32 cellular contexts compared by ENCODE assay signal in the genomic region with DNA sequence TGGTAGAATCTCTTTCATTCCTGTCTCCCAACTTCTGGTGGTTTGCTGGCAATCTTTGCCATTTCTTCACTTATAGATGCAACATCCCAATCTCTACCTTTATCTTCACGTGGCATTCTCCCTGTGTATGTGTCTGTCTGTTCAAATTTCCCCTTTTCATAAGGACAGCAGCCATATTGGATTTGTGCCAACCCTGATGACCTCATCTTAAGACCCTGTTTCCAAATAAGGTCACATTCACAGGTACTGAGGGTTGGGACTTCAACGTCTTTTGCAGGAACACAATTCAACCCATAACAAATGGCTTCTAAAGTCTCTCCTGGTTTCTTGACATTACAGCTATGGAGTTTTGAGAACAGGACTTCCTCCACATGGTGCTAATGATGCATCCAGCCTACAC.
"Had no signal": no experiment of that assay in that cellular context is flagged by ENCODE, and none has a peak within 500 bp of the region (broad histone marks: within the 10 kb centered on the region; RNA-seq: fewer than 3 reads in every experiment).

No MANE protein-coding gene starts in this region.

- H3K4me1 ChIP-seq: parathyroid adenoma, psoas muscle, suprapubic skin, testis, tibial artery, transverse colon, upper lobe of right lung, uterus had no signal

- H2AFZ ChIP-seq: parathyroid adenoma had no signal

- H3K27me3 Mint-ChIP-seq: stimulated activated naive CD8-positive, alpha-beta T cell treated with anti-CD3 and anti-CD28 coated beads, Interleukin-15, amount 100 ng/mL, for 72 hours had no signal

- H3K36me3 Mint-ChIP-seq: naive thymus-derived CD8-positive, alpha-beta T cell; natural killer cell treated with Interleukin-12 subunit alpha and Interleukin-12 subunit beta and Interleukin-15 and Interleukin-18, amount 100 ng/mL, for 72 hours; stimulated activated memory B cell treated with anti-CD40 and anti-IgM and Interleukin-4, amounts not matched to agents 10 μg/mL and 1 μg/mL and 100 μg/mL, for 72 hours; type B pancreatic cell had no signal

- H3K27me3 ChIP-seq: ovary, testis, uterus had no signal

- H3K4me1 Mint-ChIP-seq: neural crest cell; stimulated activated memory B cell treated with anti-CD40 and anti-IgM and Interleukin-4, amounts not matched to agents 10 μg/mL and 1 μg/mL and 100 μg/mL, for 72 hours had no signal

- H3K79me2 ChIP-seq: parathyroid adenoma had no signal

- H3K4me2 ChIP-seq: smooth muscle cell had no signal

- H3K27ac Mint-ChIP-seq: natural killer cell treated with Interleukin-12 subunit alpha and Interleukin-12 subunit beta and Interleukin-15 and Interleukin-18, amount 100 ng/mL, for 72 hours; nephron progenitor cell; progenitor cell of endocrine pancreas; stimulated activated memory B cell treated with anti-CD40 and anti-IgM and Interleukin-4, amounts not matched to agents 10 μg/mL and 1 μg/mL and 100 μg/mL, for 72 hours; stimulated activated naive CD8-positive, alpha-beta T cell treated with anti-CD3 and anti-CD28 coated beads, Interleukin-15, amount 100 ng/mL, for 72 hours; type B pancreatic cell had no signal

- H3K36me3 ChIP-seq: neutrophil, ovary, spleen, suprapubic skin, tibial artery, transverse colon, upper lobe of right lung, uterus had no signal

- H3K27ac ChIP-seq: neutrophil, ovary, parathyroid adenoma, psoas muscle, skin epidermis, spleen, suprapubic skin, testis, tibial artery, transverse colon, upper lobe of right lung, uterus had no signal

- DNase-seq: naive thymus-derived CD8-positive, alpha-beta T cell; nephron progenitor cell; occipital lobe; ovary; posterior cingulate gyrus; psoas muscle; right cardiac atrium; spleen; stimulated activated CD4-positive, alpha-beta T cell treated with anti-CD3 and anti-CD28 coated beads, Interleukin-12 subunit alpha, Interleukin-12 subunit beta, amount 100 ng/mL, for 4 hours; stimulated activated CD4-positive, alpha-beta T cell treated with anti-CD3 and anti-CD28 coated beads, Interleukin-1b, Interleukin-23, amount 100 ng/mL, for 48 hours; stimulated activated CD4-positive, alpha-beta T cell treated with anti-CD3 and anti-CD28 coated beads, Interleukin-4, amount 100 ng/mL, for 1 hour; stimulated activated CD4-positive, alpha-beta T cell treated with anti-CD3 and anti-CD28 coated beads, Interleukin-4, amount 100 ng/mL, for 4 hours; stimulated activated CD8-positive, alpha-beta memory T cell treated with anti-CD3 and anti-CD28 coated beads, Interleukin-4, amount 100 ng/mL, for 48 hours; stimulated activated naive CD4-positive, alpha-beta T cell; stimulated activated naive CD8-positive, alpha-beta T cell treated with anti-CD3 and anti-CD28 coated beads, Interleukin-15, amount 100 ng/mL, for 72 hours; stimulated activated naive CD8-positive, alpha-beta T cell treated with anti-CD3 and anti-CD28 coated beads, Interleukin-15, Interleukin-2, amounts not matched to agents 100 U/mL and 50 U/mL, for 24 hours; testis; tibial artery; transverse colon; upper lobe of right lung; uterus had no signal

- H3K4me3 ChIP-seq: ovary, psoas muscle, skin epidermis, smooth muscle cell, spleen, suprapubic skin, testis, tibial artery, transverse colon, upper lobe of right lung, uterus had no signal

- ATAC-seq: naive thymus-derived CD8-positive, alpha-beta T cell; natural killer cell treated with Interleukin-12 subunit alpha and Interleukin-12 subunit beta and Interleukin-15 and Interleukin-18, amount 100 ng/mL, for 72 hours; psoas muscle; right cardiac atrium; sciatic nerve; stimulated activated memory B cell treated with anti-CD40 and anti-IgM and Interleukin-4, amounts not matched to agents 10 μg/mL and 1 μg/mL and 100 μg/mL, for 72 hours; stimulated activated naive CD8-positive, alpha-beta T cell treated with anti-CD3 and anti-CD28 coated beads, Interleukin-15, amount 100 ng/mL, for 72 hours; stimulated activated naive CD8-positive, alpha-beta T cell treated with anti-CD3 and anti-CD28 coated beads, Interleukin-15, Interleukin-2, amounts not matched to agents 100 U/mL and 50 U/mL, for 24 hours had no signal

- H3K4me3 Mint-ChIP-seq: naive thymus-derived CD8-positive, alpha-beta T cell; natural killer cell treated with Interleukin-12 subunit alpha and Interleukin-12 subunit beta and Interleukin-15 and Interleukin-18, amount 100 ng/mL, for 72 hours; nephron progenitor cell; neural crest cell; stimulated activated memory B cell treated with anti-CD40 and anti-IgM and Interleukin-4, amounts not matched to agents 10 μg/mL and 1 μg/mL and 100 μg/mL, for 72 hours; stimulated activated naive CD8-positive, alpha-beta T cell treated with anti-CD3 and anti-CD28 coated beads, Interleukin-15, amount 100 ng/mL, for 72 hours; type B pancreatic cell had no signal

- H3K9me3 ChIP-seq: neutrophil, ovary, psoas muscle, spleen, suprapubic skin, testis, tibial artery, transverse colon, upper lobe of right lung, uterus had no signal

- H3K9me3 Mint-ChIP-seq: natural killer cell treated with Interleukin-12 subunit alpha and Interleukin-12 subunit beta and Interleukin-15 and Interleukin-18, amount 100 ng/mL, for 72 hours; neural crest cell; stimulated activated memory B cell treated with anti-CD40 and anti-IgM and Interleukin-4, amounts not matched to agents 10 μg/mL and 1 μg/mL and 100 μg/mL, for 72 hours; stimulated activated naive CD8-positive, alpha-beta T cell treated with anti-CD3 and anti-CD28 coated beads, Interleukin-15, amount 100 ng/mL, for 72 hours; type B pancreatic cell had no signal
